8 cellular contexts compared by ENCODE assay signal in the genomic region with DNA sequence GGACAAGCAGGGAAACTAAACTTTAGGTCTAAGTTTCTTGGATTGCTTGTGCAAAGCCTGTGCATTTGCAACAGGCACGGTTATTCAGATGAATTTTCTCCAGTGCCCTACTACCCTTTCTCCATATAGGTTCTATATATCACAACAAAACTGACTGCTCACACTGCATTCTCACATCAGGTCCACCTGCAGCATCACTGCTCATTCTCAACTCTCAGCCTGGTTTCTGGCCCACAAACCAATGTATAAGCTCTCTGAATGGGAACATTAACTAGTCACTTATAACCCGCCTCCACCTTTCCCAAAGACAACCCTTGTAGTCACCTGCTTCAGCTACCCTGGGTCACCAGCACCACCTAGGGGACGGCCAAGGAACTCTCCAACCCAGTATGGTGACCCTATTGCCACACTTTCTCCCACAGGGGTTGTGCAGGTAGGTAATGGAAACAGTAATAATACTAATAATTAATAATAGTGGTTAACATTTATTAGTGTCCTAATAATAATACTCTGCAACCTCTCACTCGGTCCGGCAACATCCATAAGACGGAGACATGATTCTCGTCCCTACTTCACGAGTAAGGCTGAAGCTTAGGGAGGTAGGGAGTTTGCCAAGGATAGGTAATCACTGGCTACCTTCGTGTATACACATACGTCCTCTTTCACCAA.
A peak's percentile ranks its signal among the peaks of the same experiment; 100 is the strongest.
DNase-seq lines count a peak whose midpoint lies in the region; ATAC-seq, FAIRE-seq and TF ChIP-seq lines count a peak whose summit lies in the region.

No MANE protein-coding gene starts in this region.

- in situ Hi-C loops in SK-MEL-5 (cut with HindIII; ENCODE audit: low pct_unique_long_range_greater_than_20kb, low sequenced_read_pairs): no loop called here

- H3K4me3 ChIP-seq in AG04450 (ENCODE audit: low read depth, low read length) (no peak overlapping the region), adipocyte (ENCODE audit: low read length) (no peak overlapping the region)

- CTCF ChIA-PET in AG04450 (lab: Charles Lee): interaction anchor here (0.6 to 6.5 kb wide), 9 partner anchors 12 to 382 kb away, joined by 3 to 116 read pairs (median 6); no protein-coding TSS in a partner anchor

- H3K36me3 ChIP-seq in adipocyte (ENCODE audit: control insufficient read depth, insufficient read depth, low read length, severe bottlenecking): peaks cover 80% of the 10 kb centered on the region

- H3K27ac ChIP-seq in AG04450 (ENCODE audit: low read depth, low read length): no peak overlapping the region

- POLR2A ChIA-PET in AG04450 (lab: Yijun Ruan, JAX): no interaction called here

- peak; percentile 43 for FAIRE-seq in GM12891 (lab: Jason Lieb, UNC)

- ATAC-seq in HG03460 (IDR thresholded peaks at IDR 0.05; ENCODE audit: unreplicated experiment): peak; percentile 72

- no peak for DNase-seq in AG04450 (ENCODE audit: low read depth, low spot score)
- DNase-seq in GM12891 (ENCODE audit: insufficient read length, low spot score): peak; percentile 46
- DNase-seq in SK-MEL-5 (ENCODE audit: low read depth, low spot score): peak; percentile 77
- DNase-seq in adipocyte (ENCODE audit: low read depth): peak; percentile 31
- peak; percentile 66 for DNase-seq in left kidney (ENCODE audit: low read depth, low spot score)
- DNase-seq in stimulated activated CD8-positive, alpha-beta memory T cell treated with anti-CD3 and anti-CD28 coated beads, Interleukin-7, amount 100 ng/mL, for 24 hours (ENCODE audit: low read depth): peak; percentile 29
- no peak for DNase-seq in ureter (ENCODE audit: low spot score)

- H3K27me3 ChIP-seq in AG04450 (ENCODE audit: control insufficient read depth, insufficient read depth, low read length): no peaks in the 10 kb centered on the region
- H3K27me3 ChIP-seq in adipocyte (replicated peaks; ENCODE audit: control insufficient read depth, insufficient read depth, low read length): no peaks in the 10 kb centered on the region

- H3K4me1 ChIP-seq in adipocyte (ENCODE audit: control insufficient read depth, insufficient read depth, low read length): peaks cover 10% of the 10 kb centered on the region

- no peak for TF ChIP-seq POLR2A in GM12891 (IDR thresholded peaks at IDR 0.05; ENCODE audit: low read depth, low read length)

- H3K9ac ChIP-seq in adipocyte (ENCODE audit: low read length): no peak overlapping the region

- TF ChIP-seq CTCF in AG04450 (IDR thresholded peaks at IDR 0.05; ENCODE audit: low read depth, low read length): peak; percentile 65

- no peaks in the 10 kb centered on the region for H3K9me3 ChIP-seq in AG04450 (ENCODE audit: control insufficient read depth, insufficient read depth, low read length)
- H3K9me3 ChIP-seq in adipocyte (ENCODE audit: control insufficient read depth, low read length): no peaks in the 10 kb centered on the region

TF ChIP-seq in GM12891, 5 proteins besides CTCF, POLR2A, EP300 and RAD21:
- TF ChIP-seq PAX5 (IDR thresholded peaks at IDR 0.05; ENCODE audit: insufficient read depth, low read length, severe bottlenecking) (no peak), POLR2AphosphoS5 (IDR thresholded peaks at IDR 0.05; ENCODE audit: low read depth, low read length) (no peak), SPI1 (IDR thresholded peaks at IDR 0.05; ENCODE audit: low read depth, low read length) (no peak), POU2F2 (IDR thresholded peaks at IDR 0.05; ENCODE audit: low read depth, low read length) (no peak), TAF1 (IDR thresholded peaks at IDR 0.05; ENCODE audit: low read depth, low read length) (no peak)

Comparison
In these comparisons a context has a peak if more than half of its experiments do, and no peak if none do; other contexts are left out.
1. DNase-seq: peak in GM12891 (single experiment), SK-MEL-5 (single experiment), adipocyte (single experiment), left kidney (single experiment) and stimulated activated CD8-positive, alpha-beta memory T cell treated with anti-CD3 and anti-CD28 coated beads, Interleukin-7, amount 100 ng/mL, for 24 hours (single experiment); none in AG04450 (single experiment) and ureter (single experiment).